Comparison of ENCODE assay signal across 1 cellular context in the genomic region with DNA sequence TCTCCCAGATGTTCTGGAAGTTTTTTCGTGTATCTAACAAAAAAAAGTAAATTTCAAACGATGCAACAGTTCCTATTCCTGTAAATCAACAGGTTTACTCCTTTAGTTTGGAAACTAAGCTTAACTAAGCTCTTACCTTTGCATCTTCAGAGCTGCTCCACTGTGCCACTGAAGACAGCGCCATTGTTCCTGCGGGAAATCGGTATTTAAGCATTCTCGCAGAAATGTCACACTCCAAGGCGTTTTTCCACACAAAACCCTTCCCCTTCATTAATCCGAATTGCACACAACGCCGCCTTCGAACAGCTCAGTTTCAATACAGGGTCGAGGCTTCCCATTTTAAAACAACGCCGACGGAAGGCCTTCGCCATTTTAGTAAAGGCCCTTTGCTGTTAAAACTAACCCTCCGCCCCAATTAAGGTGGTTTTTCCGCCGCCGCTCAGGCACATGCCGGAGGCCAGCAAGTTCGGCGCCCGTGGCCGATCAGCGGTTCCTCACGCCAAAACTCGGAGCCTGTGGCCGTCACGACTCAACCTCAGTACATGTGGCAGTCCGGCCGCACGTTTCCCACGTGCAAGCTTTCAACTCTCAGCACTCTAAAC.
TF ChIP-seq lines count a peak whose summit lies in the region.

No MANE protein-coding gene starts in this region.

TF ChIP-seq in K562, 482 proteins besides CTCF, POLR2A, EP300 and RAD21 (continued from another document and continues in another):
- TF ChIP-seq, protein P1, sequence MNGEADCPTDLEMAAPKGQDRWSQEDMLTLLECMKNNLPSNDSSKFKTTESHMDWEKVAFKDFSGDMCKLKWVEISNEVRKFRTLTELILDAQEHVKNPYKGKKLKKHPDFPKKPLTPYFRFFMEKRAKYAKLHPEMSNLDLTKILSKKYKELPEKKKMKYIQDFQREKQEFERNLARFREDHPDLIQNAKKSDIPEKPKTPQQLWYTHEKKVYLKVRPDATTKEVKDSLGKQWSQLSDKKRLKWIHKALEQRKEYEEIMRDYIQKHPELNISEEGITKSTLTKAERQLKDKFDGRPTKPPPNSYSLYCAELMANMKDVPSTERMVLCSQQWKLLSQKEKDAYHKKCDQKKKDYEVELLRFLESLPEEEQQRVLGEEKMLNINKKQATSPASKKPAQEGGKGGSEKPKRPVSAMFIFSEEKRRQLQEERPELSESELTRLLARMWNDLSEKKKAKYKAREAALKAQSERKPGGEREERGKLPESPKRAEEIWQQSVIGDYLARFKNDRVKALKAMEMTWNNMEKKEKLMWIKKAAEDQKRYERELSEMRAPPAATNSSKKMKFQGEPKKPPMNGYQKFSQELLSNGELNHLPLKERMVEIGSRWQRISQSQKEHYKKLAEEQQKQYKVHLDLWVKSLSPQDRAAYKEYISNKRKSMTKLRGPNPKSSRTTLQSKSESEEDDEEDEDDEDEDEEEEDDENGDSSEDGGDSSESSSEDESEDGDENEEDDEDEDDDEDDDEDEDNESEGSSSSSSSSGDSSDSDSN (IDR thresholded peaks at IDR 0.05; ENCODE audit: borderline replicate concordance in 1 of 2, low read depth in 2 of 2, low read length in 2 of 2) = no peak
- TF ChIP-seq, protein P2, sequence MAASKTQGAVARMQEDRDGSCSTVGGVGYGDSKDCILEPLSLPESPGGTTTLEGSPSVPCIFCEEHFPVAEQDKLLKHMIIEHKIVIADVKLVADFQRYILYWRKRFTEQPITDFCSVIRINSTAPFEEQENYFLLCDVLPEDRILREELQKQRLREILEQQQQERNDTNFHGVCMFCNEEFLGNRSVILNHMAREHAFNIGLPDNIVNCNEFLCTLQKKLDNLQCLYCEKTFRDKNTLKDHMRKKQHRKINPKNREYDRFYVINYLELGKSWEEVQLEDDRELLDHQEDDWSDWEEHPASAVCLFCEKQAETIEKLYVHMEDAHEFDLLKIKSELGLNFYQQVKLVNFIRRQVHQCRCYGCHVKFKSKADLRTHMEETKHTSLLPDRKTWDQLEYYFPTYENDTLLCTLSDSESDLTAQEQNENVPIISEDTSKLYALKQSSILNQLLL (CRISPR knock-in tag; IDR thresholded peaks at IDR 0.05; ENCODE audit: borderline replicate concordance) = no peak
- no peak for TF ChIP-seq NR4A1 (CRISPR knock-in tag; IDR thresholded peaks at IDR 0.05)
- TF ChIP-seq NR4A1 (tag; IDR thresholded peaks at IDR 0.05) = no peak
- peak in 1 of 2 experiments; percentile 62; a peak in 2 of 4 replicates for TF ChIP-seq HDAC1 (IDR thresholded peaks at IDR 0.05)
- TF ChIP-seq SAP30 (IDR thresholded peaks at IDR 0.05; ENCODE audit: borderline replicate concordance, insufficient read depth, low read depth, low read length, poor library complexity, severe bottlenecking) = peak; percentile 52
- no peak for TF ChIP-seq POLR2G (IDR thresholded peaks at IDR 0.05; ENCODE audit: low read depth, low read length)
- TF ChIP-seq, protein P3, sequence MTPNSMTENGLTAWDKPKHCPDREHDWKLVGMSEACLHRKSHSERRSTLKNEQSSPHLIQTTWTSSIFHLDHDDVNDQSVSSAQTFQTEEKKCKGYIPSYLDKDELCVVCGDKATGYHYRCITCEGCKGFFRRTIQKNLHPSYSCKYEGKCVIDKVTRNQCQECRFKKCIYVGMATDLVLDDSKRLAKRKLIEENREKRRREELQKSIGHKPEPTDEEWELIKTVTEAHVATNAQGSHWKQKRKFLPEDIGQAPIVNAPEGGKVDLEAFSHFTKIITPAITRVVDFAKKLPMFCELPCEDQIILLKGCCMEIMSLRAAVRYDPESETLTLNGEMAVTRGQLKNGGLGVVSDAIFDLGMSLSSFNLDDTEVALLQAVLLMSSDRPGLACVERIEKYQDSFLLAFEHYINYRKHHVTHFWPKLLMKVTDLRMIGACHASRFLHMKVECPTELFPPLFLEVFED (CRISPR knock-in tag; conservative IDR thresholded peaks at IDR 0.05) = no peak
- no peak for TF ChIP-seq NRF1 (conservative IDR thresholded peaks at IDR 0.05 in 1 of 2, IDR thresholded peaks at IDR 0.05 in 1 of 2)
- TF ChIP-seq XRCC5 (IDR thresholded peaks at IDR 0.05; ENCODE audit: low read depth, low read length) = peak; percentile 70; the same call in 1 of the 2 replicates
- TF ChIP-seq, protein P4, sequence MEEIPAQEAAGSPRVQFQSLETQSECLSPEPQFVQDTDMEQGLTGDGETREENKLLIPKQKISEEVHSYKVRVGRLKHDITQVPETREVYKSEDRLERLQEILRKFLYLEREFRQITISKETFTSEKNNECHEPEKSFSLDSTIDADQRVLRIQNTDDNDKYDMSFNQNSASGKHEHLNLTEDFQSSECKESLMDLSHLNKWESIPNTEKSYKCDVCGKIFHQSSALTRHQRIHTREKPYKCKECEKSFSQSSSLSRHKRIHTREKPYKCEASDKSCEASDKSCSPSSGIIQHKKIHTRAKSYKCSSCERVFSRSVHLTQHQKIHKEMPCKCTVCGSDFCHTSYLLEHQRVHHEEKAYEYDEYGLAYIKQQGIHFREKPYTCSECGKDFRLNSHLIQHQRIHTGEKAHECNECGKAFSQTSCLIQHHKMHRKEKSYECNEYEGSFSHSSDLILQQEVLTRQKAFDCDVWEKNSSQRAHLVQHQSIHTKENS (CRISPR knock-in tag; IDR thresholded peaks at IDR 0.05) = no peak
- peak; percentile 22; the same call in 1 of the 2 replicates for TF ChIP-seq TCF3 (CRISPR knock-in tag; IDR thresholded peaks at IDR 0.05)
- TF ChIP-seq HCFC1 (IDR thresholded peaks at IDR 0.05; ENCODE audit: low read depth, low read length) = no peak
- TF ChIP-seq NFRKB (IDR thresholded peaks at IDR 0.05; ENCODE audit: low read depth) = peak; percentile 18; the same call in 1 of the 2 replicates
- no peak for TF ChIP-seq ZNF583 (CRISPR knock-in tag; IDR thresholded peaks at IDR 0.05)
- TF ChIP-seq, protein P5, sequence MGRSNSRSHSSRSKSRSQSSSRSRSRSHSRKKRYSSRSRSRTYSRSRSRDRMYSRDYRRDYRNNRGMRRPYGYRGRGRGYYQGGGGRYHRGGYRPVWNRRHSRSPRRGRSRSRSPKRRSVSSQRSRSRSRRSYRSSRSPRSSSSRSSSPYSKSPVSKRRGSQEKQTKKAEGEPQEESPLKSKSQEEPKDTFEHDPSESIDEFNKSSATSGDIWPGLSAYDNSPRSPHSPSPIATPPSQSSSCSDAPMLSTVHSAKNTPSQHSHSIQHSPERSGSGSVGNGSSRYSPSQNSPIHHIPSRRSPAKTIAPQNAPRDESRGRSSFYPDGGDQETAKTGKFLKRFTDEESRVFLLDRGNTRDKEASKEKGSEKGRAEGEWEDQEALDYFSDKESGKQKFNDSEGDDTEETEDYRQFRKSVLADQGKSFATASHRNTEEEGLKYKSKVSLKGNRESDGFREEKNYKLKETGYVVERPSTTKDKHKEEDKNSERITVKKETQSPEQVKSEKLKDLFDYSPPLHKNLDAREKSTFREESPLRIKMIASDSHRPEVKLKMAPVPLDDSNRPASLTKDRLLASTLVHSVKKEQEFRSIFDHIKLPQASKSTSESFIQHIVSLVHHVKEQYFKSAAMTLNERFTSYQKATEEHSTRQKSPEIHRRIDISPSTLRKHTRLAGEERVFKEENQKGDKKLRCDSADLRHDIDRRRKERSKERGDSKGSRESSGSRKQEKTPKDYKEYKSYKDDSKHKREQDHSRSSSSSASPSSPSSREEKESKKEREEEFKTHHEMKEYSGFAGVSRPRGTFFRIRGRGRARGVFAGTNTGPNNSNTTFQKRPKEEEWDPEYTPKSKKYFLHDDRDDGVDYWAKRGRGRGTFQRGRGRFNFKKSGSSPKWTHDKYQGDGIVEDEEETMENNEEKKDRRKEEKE (IDR thresholded peaks at IDR 0.05; ENCODE audit: borderline replicate concordance in 1 of 2, control insufficient read depth in 1 of 2, low read depth in 2 of 2, low read length in 1 of 2) = peak in 1 of 2 experiments; percentile 73; a peak in 1 of 4 replicates
- TF ChIP-seq SNRNP70 (optimal IDR thresholded peaks at IDR 0.05; ENCODE audit: low read depth, low read length) = peak; percentile 97
- TF ChIP-seq HDAC6 (IDR thresholded peaks at IDR 0.05; ENCODE audit: low read depth, low read length) = no peak
- 0 out of 2 replicates have a peak, but pooled peaks have one; percentile 30 for TF ChIP-seq BHLHE40 (IDR thresholded peaks at IDR 0.05; ENCODE audit: low read length)
- TF ChIP-seq CHD1 (IDR thresholded peaks at IDR 0.05; ENCODE audit: low read length) = peak; percentile 98
- TF ChIP-seq, protein P6, sequence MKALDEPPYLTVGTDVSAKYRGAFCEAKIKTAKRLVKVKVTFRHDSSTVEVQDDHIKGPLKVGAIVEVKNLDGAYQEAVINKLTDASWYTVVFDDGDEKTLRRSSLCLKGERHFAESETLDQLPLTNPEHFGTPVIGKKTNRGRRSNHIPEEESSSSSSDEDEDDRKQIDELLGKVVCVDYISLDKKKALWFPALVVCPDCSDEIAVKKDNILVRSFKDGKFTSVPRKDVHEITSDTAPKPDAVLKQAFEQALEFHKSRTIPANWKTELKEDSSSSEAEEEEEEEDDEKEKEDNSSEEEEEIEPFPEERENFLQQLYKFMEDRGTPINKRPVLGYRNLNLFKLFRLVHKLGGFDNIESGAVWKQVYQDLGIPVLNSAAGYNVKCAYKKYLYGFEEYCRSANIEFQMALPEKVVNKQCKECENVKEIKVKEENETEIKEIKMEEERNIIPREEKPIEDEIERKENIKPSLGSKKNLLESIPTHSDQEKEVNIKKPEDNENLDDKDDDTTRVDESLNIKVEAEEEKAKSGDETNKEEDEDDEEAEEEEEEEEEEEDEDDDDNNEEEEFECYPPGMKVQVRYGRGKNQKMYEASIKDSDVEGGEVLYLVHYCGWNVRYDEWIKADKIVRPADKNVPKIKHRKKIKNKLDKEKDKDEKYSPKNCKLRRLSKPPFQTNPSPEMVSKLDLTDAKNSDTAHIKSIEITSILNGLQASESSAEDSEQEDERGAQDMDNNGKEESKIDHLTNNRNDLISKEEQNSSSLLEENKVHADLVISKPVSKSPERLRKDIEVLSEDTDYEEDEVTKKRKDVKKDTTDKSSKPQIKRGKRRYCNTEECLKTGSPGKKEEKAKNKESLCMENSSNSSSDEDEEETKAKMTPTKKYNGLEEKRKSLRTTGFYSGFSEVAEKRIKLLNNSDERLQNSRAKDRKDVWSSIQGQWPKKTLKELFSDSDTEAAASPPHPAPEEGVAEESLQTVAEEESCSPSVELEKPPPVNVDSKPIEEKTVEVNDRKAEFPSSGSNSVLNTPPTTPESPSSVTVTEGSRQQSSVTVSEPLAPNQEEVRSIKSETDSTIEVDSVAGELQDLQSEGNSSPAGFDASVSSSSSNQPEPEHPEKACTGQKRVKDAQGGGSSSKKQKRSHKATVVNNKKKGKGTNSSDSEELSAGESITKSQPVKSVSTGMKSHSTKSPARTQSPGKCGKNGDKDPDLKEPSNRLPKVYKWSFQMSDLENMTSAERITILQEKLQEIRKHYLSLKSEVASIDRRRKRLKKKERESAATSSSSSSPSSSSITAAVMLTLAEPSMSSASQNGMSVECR (CRISPR knock-in tag; IDR thresholded peaks at IDR 0.05) = no peak
- peak; percentile 58; the same call in 1 of the 2 replicates for TF ChIP-seq BACH1 (tag; IDR thresholded peaks at IDR 0.05)
- TF ChIP-seq, protein P7, sequence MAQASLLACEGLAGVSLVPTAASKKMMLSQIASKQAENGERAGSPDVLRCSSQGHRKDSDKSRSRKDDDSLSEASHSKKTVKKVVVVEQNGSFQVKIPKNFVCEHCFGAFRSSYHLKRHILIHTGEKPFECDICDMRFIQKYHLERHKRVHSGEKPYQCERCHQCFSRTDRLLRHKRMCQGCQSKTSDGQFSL (CRISPR knock-in tag; IDR thresholded peaks at IDR 0.05) = peak; percentile 22; the same call in 1 of the 2 replicates
- TF ChIP-seq, protein P7 (tag; IDR thresholded peaks at IDR 0.05) = no peak
- TF ChIP-seq, protein P8, sequence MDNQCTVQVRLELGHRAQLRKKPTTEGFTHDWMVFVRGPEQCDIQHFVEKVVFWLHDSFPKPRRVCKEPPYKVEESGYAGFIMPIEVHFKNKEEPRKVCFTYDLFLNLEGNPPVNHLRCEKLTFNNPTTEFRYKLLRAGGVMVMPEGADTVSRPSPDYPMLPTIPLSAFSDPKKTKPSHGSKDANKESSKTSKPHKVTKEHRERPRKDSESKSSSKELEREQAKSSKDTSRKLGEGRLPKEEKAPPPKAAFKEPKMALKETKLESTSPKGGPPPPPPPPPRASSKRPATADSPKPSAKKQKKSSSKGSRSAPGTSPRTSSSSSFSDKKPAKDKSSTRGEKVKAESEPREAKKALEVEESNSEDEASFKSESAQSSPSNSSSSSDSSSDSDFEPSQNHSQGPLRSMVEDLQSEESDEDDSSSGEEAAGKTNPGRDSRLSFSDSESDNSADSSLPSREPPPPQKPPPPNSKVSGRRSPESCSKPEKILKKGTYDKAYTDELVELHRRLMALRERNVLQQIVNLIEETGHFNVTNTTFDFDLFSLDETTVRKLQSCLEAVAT (IDR thresholded peaks at IDR 0.05) = peak in 1 of 2 experiments; percentile 80; a peak in 2 of 4 replicates
- TF ChIP-seq, protein P9, sequence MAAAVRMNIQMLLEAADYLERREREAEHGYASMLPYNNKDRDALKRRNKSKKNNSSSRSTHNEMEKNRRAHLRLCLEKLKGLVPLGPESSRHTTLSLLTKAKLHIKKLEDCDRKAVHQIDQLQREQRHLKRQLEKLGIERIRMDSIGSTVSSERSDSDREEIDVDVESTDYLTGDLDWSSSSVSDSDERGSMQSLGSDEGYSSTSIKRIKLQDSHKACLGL (CRISPR knock-in tag; IDR thresholded peaks at IDR 0.05; ENCODE audit: borderline replicate concordance, poor library complexity, severe bottlenecking) = peak; percentile 28
